ENCODE assay signal across 22 cellular contexts in the genomic region with DNA sequence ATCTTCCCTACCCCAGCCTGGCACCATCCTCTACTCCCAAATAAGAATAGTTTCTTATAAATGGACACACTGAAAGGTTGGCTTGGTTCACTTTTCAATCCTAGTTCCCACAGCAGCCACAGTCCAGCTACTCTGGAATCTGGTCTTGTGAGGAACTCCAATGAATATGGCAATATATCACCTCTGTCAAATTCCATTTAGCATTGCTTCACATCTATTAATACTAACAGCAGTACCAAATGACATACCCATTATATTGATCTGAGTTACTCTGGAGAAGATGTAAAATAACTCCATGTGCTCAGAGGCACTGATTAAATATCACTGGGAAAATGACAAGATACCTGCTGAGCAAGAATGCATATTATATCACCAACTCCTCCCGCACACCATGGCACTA. TPM values are rescaled to one million over a fixed set of nuclear protein-coding genes. Genes with fewer than 3 reads are reported as not detected.
"Had no signal": no experiment of that assay in that cellular context is flagged by ENCODE, and none has a peak within 500 bp of the region (broad histone marks: within the 10 kb centered on the region; RNA-seq: fewer than 3 reads in every experiment).

No MANE protein-coding gene starts in this region.

- DNase-seq: KBM-7, MV-4-11, NCI-H1048, NCI-H1105, NCI-H1417, NCI-H1436 treated with DMSO at 0.1 percent for 48 hours, NCI-H1694, NCI-H187 treated with DMSO at 0.1 percent for 48 hours, NCI-H2029 treated with DMSO at 0.1 percent for 48 hours, NCI-H2171 treated with DMSO at 0.1 percent for 48 hours, NCI-H524 treated with DMSO at 0.1 percent for 48 hours, NCI-H69, NCI-H774, PC-3, SHP77 treated with DMSO at 0.1 percent for 48 hours had no signal

- H3K4me3 ChIP-seq: SJSA1, SK-N-MC had no signal

- H3K27me3 ChIP-seq: SJSA1 had no signal

- H3K9me3 ChIP-seq: SJSA1 had no signal

- H3K27ac ChIP-seq: HL-60, SJSA1, SK-N-MC had no signal

- ATAC-seq: Panc1, PC-3, Right ventricle myocardium inferior had no signal

RNA-seq across cellular contexts. Expression of gene OPHN1, which starts 8.6 kb away (rescaled TPM):
- total RNA-seq: OCI-LY7 had no signal
- polyA plus RNA-seq: IgD-negative memory B cell had no signal
